18 cellular contexts compared by ENCODE assay signal in genomic region chr15:68658151-68658550, GRCh38.
DNase-seq lines count a peak whose midpoint lies in the region; ATAC-seq, FAIRE-seq and TF ChIP-seq lines count a peak whose summit lies in the region.
"Had no signal": no experiment of that assay in that cellular context is flagged by ENCODE, and none has a peak within 500 bp of the region (broad histone marks: within the 10 kb centered on the region; RNA-seq: fewer than 3 reads in every experiment).

No MANE protein-coding gene starts in this region.

- H3K4me1 ChIP-seq in K562 (replicated peaks in 1 of 2; ENCODE audit: control insufficient read depth in 2 of 2, insufficient read depth in 2 of 2, low read length in 2 of 2): peaks cover 0 to 4% of the 10 kb centered on the region in 2 experiments; a peak in 1 of 5 replicates
- H3K4me1 ChIP-seq in upper lobe of right lung: no peaks in the 10 kb centered on the region
- no peaks in the 10 kb centered on the region for H3K4me1 ChIP-seq in mucosa of descending colon (ENCODE audit: low read depth)
- H3K4me1 ChIP-seq: vagina had no signal

- H3K9ac ChIP-seq in K562 (ENCODE audit: insufficient read depth in 1 of 2, low read depth in 2 of 2, low read length in 2 of 2): no peak overlapping the region

- BruUV-seq in K562 (replicated peaks; lab: Mats Ljungman, UMichigan): no TSS peak

- no peak for FAIRE-seq in K562 (lab: Jason Lieb, UNC)
- FAIRE-seq: GM12878, islet of Langerhans had no signal

- TF ChIP-seq CTCF in natural killer cell (IDR thresholded peaks at IDR 0.05) (no peak), K562 (IDR thresholded peaks at IDR 0.05 in 2 of 3, conservative IDR thresholded peaks at IDR 0.05 in 1 of 3; ENCODE audit: insufficient read depth in 2 of 3, low read depth in 1 of 3, low read length in 3 of 3) (no peak), upper lobe of right lung (IDR thresholded peaks at IDR 0.05) (no peak), mucosa of descending colon (IDR thresholded peaks at IDR 0.05) (no peak)

- H3K36me3 Mint-ChIP-seq in natural killer cell treated with Interleukin-12 subunit alpha and Interleukin-12 subunit beta and Interleukin-15 and Interleukin-18, amount 100 ng/mL, for 72 hours: no peaks in the 10 kb centered on the region
- H3K36me3 Mint-ChIP-seq in natural killer cell: no peaks in the 10 kb centered on the region

- 1% methylated on average over 8 of the region's 8 CpGs for WGBS in K562 (ENCODE audit: insufficient coverage, low coverage, missing lambda C conversion rate)

- POLR2A ChIA-PET in K562 (lab: Yijun Ruan, JAX): no interaction called here

- DNase-seq in natural killer cell treated with Interleukin-12 subunit alpha and Interleukin-12 subunit beta and Interleukin-15 and Interleukin-18, amount 100 ng/mL, for 72 hours (ENCODE audit: low spot score): peak; percentile 48
- DNase-seq in natural killer cell (no peak), K562 (ENCODE audit: extremely low read depth in 1 of 4, low spot score in 3 of 4) (no peak), left ventricle myocardium superior (peak; percentile 61), upper lobe of right lung (peak; percentile 48), NCI-H510A (lab: John Stamatoyannopoulos, UW) (no peak), mucosa of descending colon (no peak)
- DNase-seq: activated CD8-positive, alpha-beta T cell treated with anti-CD3 and anti-CD28 coated beads, Interleukin-2, amount 10 ng/mL, durations not matched to agents 7 days and 5 days; HCEC 1CT; NCI-H2227 treated with DMSO at 0.1 percent for 48 hours; stimulated activated naive CD4-positive, alpha-beta T cell had no signal

- H3K27me3 ChIP-seq in K562 (ENCODE audit: control insufficient read depth in 2 of 2, insufficient read depth in 2 of 2, low read length in 2 of 2) (peaks cover 0 to 14% of the 10 kb centered on the region in 2 experiments; a peak in 2 of 5 replicates), upper lobe of right lung (no peaks in the 10 kb centered on the region)
- H3K27me3 ChIP-seq: heart right ventricle, vagina had no signal

- H3K27ac Mint-ChIP-seq in natural killer cell treated with Interleukin-12 subunit alpha and Interleukin-12 subunit beta and Interleukin-15 and Interleukin-18, amount 100 ng/mL, for 72 hours: no peak overlapping the region
- H3K27ac Mint-ChIP-seq in natural killer cell: no peak overlapping the region
- H3K27ac Mint-ChIP-seq: activated CD8-positive, alpha-beta T cell treated with anti-CD3 and anti-CD28 coated beads, Interleukin-2, amount 10 ng/mL, durations not matched to agents 7 days and 5 days; dendritic cell treated with granulocyte-macrophage colony-stimulating factor and Interleukin-4, amounts not matched to agents 40 ng/mL and 50 ng/mL, for 4 days had no signal

- H3K27ac ChIP-seq in K562 (ENCODE audit: extremely low read depth, low read depth, low read length) (no peak overlapping the region), upper lobe of right lung (no peak overlapping the region)
- H3K27ac ChIP-seq: heart right ventricle, skin epidermis, vagina had no signal

- H3K27me3 Mint-ChIP-seq in natural killer cell treated with Interleukin-12 subunit alpha and Interleukin-12 subunit beta and Interleukin-15 and Interleukin-18, amount 100 ng/mL, for 72 hours: peaks cover 5 to 8% of the 10 kb centered on the region in 2 donors
- peaks cover 0 to 3% of the 10 kb centered on the region in 2 donors for H3K27me3 Mint-ChIP-seq in natural killer cell (ENCODE audit: low read depth in 2 of 2)

- peak; percentile 31 to 40 for ATAC-seq in natural killer cell treated with Interleukin-12 subunit alpha and Interleukin-12 subunit beta and Interleukin-15 and Interleukin-18, amount 100 ng/mL, for 72 hours
- ATAC-seq in natural killer cell: no peak
- no peak for ATAC-seq in K562
- ATAC-seq in left ventricle myocardium superior: peak; percentile 67
- no peak for ATAC-seq in upper lobe of right lung
- no peak for ATAC-seq in HG02938 (IDR thresholded peaks at IDR 0.05; ENCODE audit: unreplicated experiment)
- ATAC-seq in mucosa of descending colon: no peak
- ATAC-seq: activated CD8-positive, alpha-beta T cell treated with anti-CD3 and anti-CD28 coated beads, Interleukin-2, amount 10 ng/mL, durations not matched to agents 7 days and 5 days; GM12878 had no signal

- no peak for TF ChIP-seq POLR2A in K562 (conservative IDR thresholded peaks at IDR 0.05)

- no peak overlapping the region for H2AFZ ChIP-seq in K562 (ENCODE audit: low read depth, low read length)

- CTCF ChIA-PET in K562 (lab: Yijun Ruan, JAX; ENCODE audit: low intra/inter-chr PET ratio): no interaction called here

- H3K9me3 ChIP-seq in K562 (replicated peaks; ENCODE audit: control insufficient read depth, insufficient read depth, low read depth, low read length): no peaks in the 10 kb centered on the region
- H3K9me3 ChIP-seq in upper lobe of right lung: no peaks in the 10 kb centered on the region
- H3K9me3 ChIP-seq in mucosa of descending colon: no peaks in the 10 kb centered on the region
- H3K9me3 ChIP-seq: heart right ventricle, vagina had no signal

- H3K36me3 ChIP-seq in K562 (ENCODE audit: control insufficient read depth, insufficient read depth, low read length): no peaks in the 10 kb centered on the region
- H3K36me3 ChIP-seq in upper lobe of right lung: no peaks in the 10 kb centered on the region
- no peaks in the 10 kb centered on the region for H3K36me3 ChIP-seq in mucosa of descending colon (ENCODE audit: low read depth)
- H3K36me3 ChIP-seq: heart right ventricle, vagina had no signal

- H4K20me1 ChIP-seq in K562 (replicated peaks; ENCODE audit: control insufficient read depth, insufficient read depth, low read length): peaks cover 5% of the 10 kb centered on the region; the same call in 1 of the 2 replicates

- intact Hi-C loops in natural killer cell (cut with micrococcal nuclease) (no loop called here), K562 (cut with micrococcal nuclease) (no loop called here), left ventricle myocardium superior (cut with micrococcal nuclease) (no loop called here), upper lobe of right lung (cut with DNase I) (no loop called here), mucosa of descending colon (cut with DNase I, micrococcal nuclease) (no loop called here)

- no peak for TF ChIP-seq EP300 in K562 (IDR thresholded peaks at IDR 0.05; ENCODE audit: low read length)

- H3K4me1 Mint-ChIP-seq in natural killer cell treated with Interleukin-12 subunit alpha and Interleukin-12 subunit beta and Interleukin-15 and Interleukin-18, amount 100 ng/mL, for 72 hours (ENCODE audit: low read depth in 2 of 2): no peaks in the 10 kb centered on the region
- H3K4me1 Mint-ChIP-seq in natural killer cell: no peaks in the 10 kb centered on the region

- H3K4me3 ChIP-seq in K562 (no peak overlapping the region), upper lobe of right lung (no peak overlapping the region), mucosa of descending colon (no peak overlapping the region)
- H3K4me3 ChIP-seq: GM12878, heart right ventricle, skin epidermis, vagina had no signal

- H3K9me3 Mint-ChIP-seq in natural killer cell treated with Interleukin-12 subunit alpha and Interleukin-12 subunit beta and Interleukin-15 and Interleukin-18, amount 100 ng/mL, for 72 hours: no peaks in the 10 kb centered on the region
- H3K9me3 Mint-ChIP-seq in natural killer cell: no peaks in the 10 kb centered on the region
- H3K9me3 Mint-ChIP-seq: dendritic cell treated with granulocyte-macrophage colony-stimulating factor and Interleukin-4, amounts not matched to agents 40 ng/mL and 50 ng/mL, for 4 days had no signal

- no peaks in the 10 kb centered on the region for H3K9me1 ChIP-seq in K562 (ENCODE audit: control insufficient read depth, insufficient read depth, low read length)

- in situ Hi-C loops in K562 (cut with MboI): no loop called here

- H3K4me3 Mint-ChIP-seq in natural killer cell treated with Interleukin-12 subunit alpha and Interleukin-12 subunit beta and Interleukin-15 and Interleukin-18, amount 100 ng/mL, for 72 hours: no peak overlapping the region
- H3K4me3 Mint-ChIP-seq in natural killer cell: no peak overlapping the region
- H3K4me3 Mint-ChIP-seq: activated CD8-positive, alpha-beta T cell treated with anti-CD3 and anti-CD28 coated beads, Interleukin-2, amount 10 ng/mL, durations not matched to agents 7 days and 5 days; dendritic cell treated with granulocyte-macrophage colony-stimulating factor and Interleukin-4, amounts not matched to agents 40 ng/mL and 50 ng/mL, for 4 days had no signal

- H3K4me2 ChIP-seq in K562 (ENCODE audit: insufficient read depth, low read length): no peak overlapping the region

- H3K79me2 ChIP-seq in K562 (ENCODE audit: control insufficient read depth, insufficient read depth, low read length): no peaks in the 10 kb centered on the region

- no peak for TF ChIP-seq RAD21 in K562 (CRISPR knock-in tag; conservative IDR thresholded peaks at IDR 0.05 in 1 of 2, IDR thresholded peaks at IDR 0.05 in 1 of 2)

TF ChIP-seq in K562, 482 proteins besides CTCF, POLR2A, EP300 and RAD21:
- TF ChIP-seq, protein P1, sequence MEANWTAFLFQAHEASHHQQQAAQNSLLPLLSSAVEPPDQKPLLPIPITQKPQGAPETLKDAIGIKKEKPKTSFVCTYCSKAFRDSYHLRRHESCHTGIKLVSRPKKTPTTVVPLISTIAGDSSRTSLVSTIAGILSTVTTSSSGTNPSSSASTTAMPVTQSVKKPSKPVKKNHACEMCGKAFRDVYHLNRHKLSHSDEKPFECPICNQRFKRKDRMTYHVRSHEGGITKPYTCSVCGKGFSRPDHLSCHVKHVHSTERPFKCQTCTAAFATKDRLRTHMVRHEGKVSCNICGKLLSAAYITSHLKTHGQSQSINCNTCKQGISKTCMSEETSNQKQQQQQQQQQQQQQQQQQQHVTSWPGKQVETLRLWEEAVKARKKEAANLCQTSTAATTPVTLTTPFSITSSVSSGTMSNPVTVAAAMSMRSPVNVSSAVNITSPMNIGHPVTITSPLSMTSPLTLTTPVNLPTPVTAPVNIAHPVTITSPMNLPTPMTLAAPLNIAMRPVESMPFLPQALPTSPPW (CRISPR knock-in tag; IDR thresholded peaks at IDR 0.05): 0 out of 2 replicates have a peak, but pooled peaks have one; percentile 35
- no peak for TF ChIP-seq TFE3 (CRISPR knock-in tag; IDR thresholded peaks at IDR 0.05)

Comparison
In these comparisons a context has a peak if more than half of its experiments do, and no peak if none do; other contexts are left out.
1. ATAC-seq: peak in natural killer cell treated with Interleukin-12 subunit alpha and Interleukin-12 subunit beta and Interleukin-15 and Interleukin-18, amount 100 ng/mL, for 72 hours (2 of 2) and left ventricle myocardium superior (single experiment); none in natural killer cell (0 of 3), K562 (single experiment), upper lobe of right lung (single experiment), HG02938 (single experiment) and mucosa of descending colon (single experiment).
2. DNase-seq: peak in natural killer cell treated with Interleukin-12 subunit alpha and Interleukin-12 subunit beta and Interleukin-15 and Interleukin-18, amount 100 ng/mL, for 72 hours (single experiment), left ventricle myocardium superior (single experiment) and upper lobe of right lung (single experiment); none in natural killer cell (single experiment), K562 (0 of 4), NCI-H510A (single experiment) and mucosa of descending colon (0 of 3).